ENCODE assay signal across 1 cellular context in genomic region chrX:153954618-153955450, GRCh38.
TF ChIP-seq lines count a peak whose summit lies in the region.

No MANE protein-coding gene starts in this region.

TF ChIP-seq in IMR-90, 13 proteins besides CTCF, POLR2A, EP300 and RAD21:
- TF ChIP-seq RFX5 (IDR thresholded peaks at IDR 0.05; ENCODE audit: low read depth, low read length) (no peak), USF2 (IDR thresholded peaks at IDR 0.05; ENCODE audit: low read depth, low read length) (no peak), NFE2L2 (IDR thresholded peaks at IDR 0.05; ENCODE audit: low read depth, low read length) (no peak), FOS (IDR thresholded peaks at IDR 0.05; ENCODE audit: low read depth, low read length) (no peak), MAFK (IDR thresholded peaks at IDR 0.05; ENCODE audit: low read depth, low read length) (no peak), BHLHE40 (IDR thresholded peaks at IDR 0.05; ENCODE audit: low read depth, low read length) (no peak)
